1 cellular context compared by ENCODE assay signal in genomic region chr3:197471221-197472010, GRCh38.
A peak's percentile ranks its signal among the peaks of the same experiment; 100 is the strongest.
TF ChIP-seq lines count a peak whose summit lies in the region.

No MANE protein-coding gene starts in this region.

TF ChIP-seq in HepG2, 621 proteins besides CTCF, POLR2A, EP300 and RAD21 (continued from another document):
- TF ChIP-seq ZBTB39 (CRISPR knock-in tag; IDR thresholded peaks at IDR 0.05) (no peak), PBX3 (CRISPR knock-in tag; IDR thresholded peaks at IDR 0.05; ENCODE audit: borderline replicate concordance) (no peak), ZBTB3 (CRISPR knock-in tag; IDR thresholded peaks at IDR 0.05; ENCODE audit: borderline replicate concordance, low read depth) (no peak), AKNA (CRISPR knock-in tag; IDR thresholded peaks at IDR 0.05; ENCODE audit: borderline replicate concordance) (no peak; the same call in 1 of the 2 replicates), ZSCAN29 (CRISPR knock-in tag; conservative IDR thresholded peaks at IDR 0.05) (no peak), ZNF639 (CRISPR knock-in tag; conservative IDR thresholded peaks at IDR 0.05) (no peak), ZNF382 (CRISPR knock-in tag; IDR thresholded peaks at IDR 0.05; ENCODE audit: borderline replicate concordance) (no peak), ZBTB44 (CRISPR knock-in tag; IDR thresholded peaks at IDR 0.05) (no peak), PLSCR1 (CRISPR knock-in tag; IDR thresholded peaks at IDR 0.05; ENCODE audit: borderline replicate concordance) (no peak), KDM5A (IDR thresholded peaks at IDR 0.05; ENCODE audit: borderline replicate concordance, low read length) (no peak), TOPORS (CRISPR knock-in tag; IDR thresholded peaks at IDR 0.05) (no peak), ZNF788 (CRISPR knock-in tag; IDR thresholded peaks at IDR 0.05; ENCODE audit: borderline replicate concordance) (peak; percentile 45; the same call in 1 of the 2 replicates), MAX (IDR thresholded peaks at IDR 0.05) (peak; percentile 58), ZNF256 (CRISPR knock-in tag; conservative IDR thresholded peaks at IDR 0.05) (no peak), PTBP1 (IDR thresholded peaks at IDR 0.05; ENCODE audit: low read depth, low read length, poor library complexity, severe bottlenecking) (no peak), HNRNPLL (IDR thresholded peaks at IDR 0.05; ENCODE audit: low read depth, low read length, poor library complexity, severe bottlenecking) (no peak), ZNF225 (CRISPR knock-in tag; IDR thresholded peaks at IDR 0.05) (no peak), ZNF367 (CRISPR knock-in tag; IDR thresholded peaks at IDR 0.05; ENCODE audit: borderline replicate concordance) (no peak), MTF1 (CRISPR knock-in tag; IDR thresholded peaks at IDR 0.05) (no peak), BCLAF1 (IDR thresholded peaks at IDR 0.05) (no peak)
